ENCODE assay signal across 7 cellular contexts in the genomic region with DNA sequence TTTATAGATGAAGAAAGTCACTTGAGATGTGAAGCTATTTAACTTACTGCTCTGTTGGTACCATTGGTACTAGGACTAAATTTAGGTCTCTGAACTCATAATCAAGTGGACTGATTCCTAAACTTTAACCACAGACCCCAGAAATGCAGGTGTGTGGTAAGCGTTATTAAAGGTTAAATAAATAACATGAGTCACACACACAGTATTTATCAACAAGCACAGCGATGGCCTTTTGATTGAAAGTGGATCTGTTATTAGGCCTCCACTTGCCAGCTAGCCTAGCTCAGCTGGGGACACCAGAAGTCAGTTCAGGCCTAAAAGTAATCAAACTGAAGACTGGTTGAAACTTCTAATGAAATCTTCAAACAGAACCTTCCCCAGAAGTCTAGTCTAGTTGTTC.
"Had no signal": no experiment of that assay in that cellular context is flagged by ENCODE, and none has a peak within 500 bp of the region (broad histone marks: within the 10 kb centered on the region; RNA-seq: fewer than 3 reads in every experiment).

No MANE protein-coding gene starts in this region.

- DNase-seq: IMR-90, KBM-7, KG1 had no signal

- H3K4me3 ChIP-seq: K562 had no signal

- H3K4me1 Mint-ChIP-seq: IgD-negative memory B cell had no signal

- H3K4me3 Mint-ChIP-seq: IgD-negative memory B cell had no signal

- H3K27ac ChIP-seq: HL-60, KMS-11 had no signal

- H3K36me3 Mint-ChIP-seq: IgD-negative memory B cell had no signal

- H3K27ac Mint-ChIP-seq: IgD-negative memory B cell had no signal
